Comparison of ENCODE assay signal across 24 cellular contexts in genomic region chr1:16067933-16068332, GRCh38. TPM values are rescaled to one million over a fixed set of nuclear protein-coding genes. Genes with fewer than 3 reads are reported as not detected.
A peak's percentile ranks its signal among the peaks of the same experiment; 100 is the strongest.
DNase-seq lines count a peak whose midpoint lies in the region; ATAC-seq and TF ChIP-seq lines count a peak whose summit lies in the region.
"Had no signal": no experiment of that assay in that cellular context is flagged by ENCODE, and none has a peak within 500 bp of the region (broad histone marks: within the 10 kb centered on the region; RNA-seq: fewer than 3 reads in every experiment).

No MANE protein-coding gene starts in this region.

- no peak for TF ChIP-seq POLR2A in body of pancreas (IDR thresholded peaks at IDR 0.05)
- no peak for TF ChIP-seq POLR2A in right lobe of liver (IDR thresholded peaks at IDR 0.05)

- CTCF ChIA-PET in activated CD8-positive, alpha-beta T cell treated with anti-CD3 and anti-CD28 coated beads, Interleukin-2, amount 10 ng/mL, durations not matched to agents 7 days and 5 days (lab: Charles Lee): interaction anchor here (0.8 to 4.0 kb wide), 2 partner anchors 12 to 14 kb away, joined by 5 to 47 read pairs; no protein-coding TSS in a partner anchor
- CTCF ChIA-PET in activated CD8-positive, alpha-beta T cell treated with anti-CD3 and anti-CD28 coated beads for 36 hours (lab: Charles Lee): interaction anchor here (1.0 to 3.7 kb wide), 3 partner anchors 11 to 276 kb away, joined by 3 to 26 read pairs (median 14); no protein-coding TSS in a partner anchor

- H3K4me3 Mint-ChIP-seq in activated CD8-positive, alpha-beta T cell treated with anti-CD3 and anti-CD28 coated beads, Interleukin-2, amount 10 ng/mL, durations not matched to agents 7 days and 5 days: no peak overlapping the region
- H3K4me3 Mint-ChIP-seq in activated CD8-positive, alpha-beta T cell treated with anti-CD3 and anti-CD28 coated beads for 36 hours: no peak overlapping the region
- no peak overlapping the region for H3K4me3 Mint-ChIP-seq in stimulated activated memory B cell treated with anti-CD40 and anti-IgM and Interleukin-4, amounts not matched to agents 10 μg/mL and 1 μg/mL and 100 μg/mL, for 72 hours
- H3K4me3 Mint-ChIP-seq: activated CD4-positive, alpha-beta T cell treated with anti-CD3 and anti-CD28 coated beads, Interleukin-2, amount 10 ng/mL, durations not matched to agents 24 days and 14 days; activated CD8-positive, alpha-beta memory T cell treated with anti-CD3 and anti-CD28 coated beads, Interleukin-2, amount 10 ng/mL, durations not matched to agents 7 days and 5 days; CD4-positive, alpha-beta memory T cell had no signal

- H3K27ac Mint-ChIP-seq in activated CD8-positive, alpha-beta T cell treated with anti-CD3 and anti-CD28 coated beads, Interleukin-2, amount 10 ng/mL, durations not matched to agents 7 days and 5 days: peak overlapping the region; percentile 57
- H3K27ac Mint-ChIP-seq in activated CD8-positive, alpha-beta T cell treated with anti-CD3 and anti-CD28 coated beads for 36 hours: no peak overlapping the region
- H3K27ac Mint-ChIP-seq in stimulated activated memory B cell treated with anti-CD40 and anti-IgM and Interleukin-4, amounts not matched to agents 10 μg/mL and 1 μg/mL and 100 μg/mL, for 72 hours: peak overlapping the region; percentile 33
- no peak overlapping the region for H3K27ac Mint-ChIP-seq in activated naive CD4-positive, alpha-beta T cell treated with anti-CD3 and anti-CD28 coated beads, Interleukin-2, amount 50 U/mL, for 72 hours
- H3K27ac Mint-ChIP-seq: activated CD4-positive, alpha-beta T cell treated with anti-CD3 and anti-CD28 coated beads, Interleukin-2, amount 10 ng/mL, durations not matched to agents 24 days and 14 days; activated CD8-positive, alpha-beta memory T cell treated with anti-CD3 and anti-CD28 coated beads, Interleukin-2, amount 10 ng/mL, durations not matched to agents 7 days and 5 days had no signal

- 46 to 54% methylated on average over 5 to 13 of the region's 13 CpGs for WGBS in body of pancreas, 2 donors
- 86% methylated on average over 2 of the region's 13 CpGs for WGBS in right lobe of liver (ENCODE audit: insufficient coverage, low coverage, low lambda C conversion rate, missing lambda C conversion rate)

- TF ChIP-seq CTCF in activated CD8-positive, alpha-beta T cell treated with anti-CD3 and anti-CD28 coated beads for 36 hours (IDR thresholded peaks at IDR 0.05): no peak
- TF ChIP-seq CTCF in body of pancreas (IDR thresholded peaks at IDR 0.05) (no peak), right lobe of liver (IDR thresholded peaks at IDR 0.05) (no peak)

- no peak for ATAC-seq in activated CD8-positive, alpha-beta T cell treated with anti-CD3 and anti-CD28 coated beads, Interleukin-2, amount 10 ng/mL, durations not matched to agents 7 days and 5 days
- ATAC-seq in activated CD8-positive, alpha-beta T cell treated with anti-CD3 and anti-CD28 coated beads for 36 hours: no peak
- ATAC-seq in body of pancreas (peak; percentile 7), right lobe of liver (peak in 3 of 4 donors; percentile 1 to 5 (median 2)), HG03280 (IDR thresholded peaks at IDR 0.05; ENCODE audit: unreplicated experiment) (no peak)
- no peak for ATAC-seq in stimulated activated memory B cell treated with anti-CD40 and anti-IgM and Interleukin-4, amounts not matched to agents 10 μg/mL and 1 μg/mL and 100 μg/mL, for 72 hours
- no peak for ATAC-seq in activated naive CD4-positive, alpha-beta T cell treated with anti-CD3 and anti-CD28 coated beads, Interleukin-2, amount 50 U/mL, for 72 hours
- ATAC-seq: activated CD8-positive, alpha-beta memory T cell treated with anti-CD3 and anti-CD28 coated beads, Interleukin-2, amount 10 ng/mL, durations not matched to agents 7 days and 5 days had no signal

- no peaks in the 10 kb centered on the region for H3K9me3 Mint-ChIP-seq in activated CD8-positive, alpha-beta T cell treated with anti-CD3 and anti-CD28 coated beads, Interleukin-2, amount 10 ng/mL, durations not matched to agents 7 days and 5 days (ENCODE audit: insufficient read depth)
- H3K9me3 Mint-ChIP-seq in activated CD8-positive, alpha-beta T cell treated with anti-CD3 and anti-CD28 coated beads for 36 hours: no peaks in the 10 kb centered on the region
- H3K9me3 Mint-ChIP-seq in stimulated activated memory B cell treated with anti-CD40 and anti-IgM and Interleukin-4, amounts not matched to agents 10 μg/mL and 1 μg/mL and 100 μg/mL, for 72 hours: no peaks in the 10 kb centered on the region
- no peaks in the 10 kb centered on the region for H3K9me3 Mint-ChIP-seq in activated naive CD4-positive, alpha-beta T cell treated with anti-CD3 and anti-CD28 coated beads, Interleukin-2, amount 50 U/mL, for 72 hours
- H3K9me3 Mint-ChIP-seq: activated CD4-positive, alpha-beta T cell treated with anti-CD3 and anti-CD28 coated beads, Interleukin-2, amount 10 ng/mL, durations not matched to agents 24 days and 14 days had no signal

- H3K4me3 ChIP-seq in body of pancreas (no peak overlapping the region), right lobe of liver (no peak overlapping the region)

- intact Hi-C loops in activated CD8-positive, alpha-beta T cell treated with anti-CD3 and anti-CD28 coated beads for 36 hours (cut with micrococcal nuclease): no loop called here
- intact Hi-C loops in body of pancreas (cut with DNase I) (no loop called here), right lobe of liver (cut with DNase I) (loop anchor here in 1 of 2 donors (10.0 kb wide), 1 partner anchor 77 kb away; no protein-coding TSS in a partner anchor)

- peaks cover 7% of the 10 kb centered on the region for H3K27me3 Mint-ChIP-seq in activated CD8-positive, alpha-beta T cell treated with anti-CD3 and anti-CD28 coated beads, Interleukin-2, amount 10 ng/mL, durations not matched to agents 7 days and 5 days (ENCODE audit: low read depth)
- peaks cover 14% of the 10 kb centered on the region for H3K27me3 Mint-ChIP-seq in activated CD8-positive, alpha-beta T cell treated with anti-CD3 and anti-CD28 coated beads for 36 hours
- peaks cover 49% of the 10 kb centered on the region for H3K27me3 Mint-ChIP-seq in stimulated activated memory B cell treated with anti-CD40 and anti-IgM and Interleukin-4, amounts not matched to agents 10 μg/mL and 1 μg/mL and 100 μg/mL, for 72 hours

- POLR2A ChIA-PET in activated CD8-positive, alpha-beta T cell treated with anti-CD3 and anti-CD28 coated beads, Interleukin-2, amount 10 ng/mL, durations not matched to agents 7 days and 5 days (lab: Charles Lee): no interaction called here
- POLR2A ChIA-PET in activated CD8-positive, alpha-beta T cell treated with anti-CD3 and anti-CD28 coated beads for 36 hours (lab: Charles Lee): no interaction called here

- no peaks in the 10 kb centered on the region for H3K36me3 ChIP-seq in body of pancreas (replicated peaks in 1 of 2; ENCODE audit: insufficient read depth in 1 of 2, low read depth in 2 of 2)
- no peaks in the 10 kb centered on the region for H3K36me3 ChIP-seq in right lobe of liver
- H3K36me3 ChIP-seq: WERI-Rb-1 had no signal

- DNase-seq in activated CD8-positive, alpha-beta T cell treated with anti-CD3 and anti-CD28 coated beads, Interleukin-2, amount 10 ng/mL, durations not matched to agents 7 days and 5 days: no peak
- no peak for DNase-seq in activated CD8-positive, alpha-beta T cell treated with anti-CD3 and anti-CD28 coated beads for 36 hours
- DNase-seq in body of pancreas: peak in 1 of 4 donors; percentile 36
- DNase-seq in right lobe of liver: no peak
- DNase-seq in activated naive CD4-positive, alpha-beta T cell treated with anti-CD3 and anti-CD28 coated beads, Interleukin-2, amount 50 U/mL, for 72 hours (ENCODE audit: low spot score in 2 of 2): no peak
- no peak for DNase-seq in GF-D8 (lab: John Stamatoyannopoulos, UW)
- DNase-seq: activated CD4-positive, alpha-beta T cell treated with anti-CD3 and anti-CD28 coated beads, Interleukin-2, amount 10 ng/mL, durations not matched to agents 24 days and 14 days; activated CD8-positive, alpha-beta memory T cell treated with anti-CD3 and anti-CD28 coated beads, Interleukin-2, amount 10 ng/mL, durations not matched to agents 7 days and 5 days; activated naive CD4-positive, alpha-beta T cell treated with Interleukin-2 at 50 U/mL for 16 hours; activated T-cell treated with anti-CD3 and anti-CD28 coated beads, Interleukin-2, amount 50 U/mL, for 48 hours; amniotic stem cell; CD4-positive, alpha-beta memory T cell; effector CD8-positive, alpha-beta T cell; erythroblast; SIG-M5; stimulated activated CD4-positive, alpha-beta T cell treated with anti-CD3 and anti-CD28 coated beads, Interleukin-2, amount 100 ng/mL, for 24 hours; SW 1271; WERI-Rb-1 had no signal

- H3K36me3 Mint-ChIP-seq in activated CD8-positive, alpha-beta T cell treated with anti-CD3 and anti-CD28 coated beads, Interleukin-2, amount 10 ng/mL, durations not matched to agents 7 days and 5 days (ENCODE audit: low read depth): no peaks in the 10 kb centered on the region
- no peaks in the 10 kb centered on the region for H3K36me3 Mint-ChIP-seq in activated CD8-positive, alpha-beta T cell treated with anti-CD3 and anti-CD28 coated beads for 36 hours (ENCODE audit: low read depth)
- H3K36me3 Mint-ChIP-seq in stimulated activated memory B cell treated with anti-CD40 and anti-IgM and Interleukin-4, amounts not matched to agents 10 μg/mL and 1 μg/mL and 100 μg/mL, for 72 hours: no peaks in the 10 kb centered on the region
- no peaks in the 10 kb centered on the region for H3K36me3 Mint-ChIP-seq in activated naive CD4-positive, alpha-beta T cell treated with anti-CD3 and anti-CD28 coated beads, Interleukin-2, amount 50 U/mL, for 72 hours
- H3K36me3 Mint-ChIP-seq: activated CD8-positive, alpha-beta memory T cell treated with anti-CD3 and anti-CD28 coated beads, Interleukin-2, amount 10 ng/mL, durations not matched to agents 7 days and 5 days; CD4-positive, alpha-beta memory T cell had no signal

- no peaks in the 10 kb centered on the region for H3K27me3 ChIP-seq in body of pancreas
- H3K27me3 ChIP-seq in right lobe of liver: no peaks in the 10 kb centered on the region

- H3K4me1 Mint-ChIP-seq in activated CD8-positive, alpha-beta T cell treated with anti-CD3 and anti-CD28 coated beads, Interleukin-2, amount 10 ng/mL, durations not matched to agents 7 days and 5 days (ENCODE audit: low read depth): peaks cover 81% of the 10 kb centered on the region
- H3K4me1 Mint-ChIP-seq in activated CD8-positive, alpha-beta T cell treated with anti-CD3 and anti-CD28 coated beads for 36 hours (ENCODE audit: low read depth): peaks cover 9% of the 10 kb centered on the region
- peaks cover 32% of the 10 kb centered on the region for H3K4me1 Mint-ChIP-seq in stimulated activated memory B cell treated with anti-CD40 and anti-IgM and Interleukin-4, amounts not matched to agents 10 μg/mL and 1 μg/mL and 100 μg/mL, for 72 hours

- H3K27ac ChIP-seq in body of pancreas: peak overlapping the region; percentile 19 to 84 (median 64)
- peak overlapping the region in 1 of 3 donors; percentile 55 for H3K27ac ChIP-seq in right lobe of liver
- H3K27ac ChIP-seq: 22Rv1, HL-60, WERI-Rb-1 had no signal

- H3K9me3 ChIP-seq in body of pancreas: no peaks in the 10 kb centered on the region
- H3K9me3 ChIP-seq in right lobe of liver: no peaks in the 10 kb centered on the region

- H3K4me1 ChIP-seq in body of pancreas: peaks cover 71% of the 10 kb centered on the region
- H3K4me1 ChIP-seq in right lobe of liver: peaks cover 0 to 25% (median 13%) of the 10 kb centered on the region in 4 donors

RNA-seq across cellular contexts. Expression of gene FAM131C, which starts 5.5 kb away (rescaled TPM):
- 1 to 10 TPM; 6.0 to 6.1 TPM for total RNA-seq in activated CD8-positive, alpha-beta T cell treated with anti-CD3 and anti-CD28 coated beads, Interleukin-2, amount 10 ng/mL, durations not matched to agents 7 days and 5 days
- total RNA-seq in activated CD8-positive, alpha-beta T cell treated with anti-CD3 and anti-CD28 coated beads for 36 hours: under 1 TPM; 0.70 to 0.87 TPM
- total RNA-seq in body of pancreas: 1 to 10 TPM in 1 of 2 donors, not detected in 1; 4.2 TPM
- total RNA-seq in right lobe of liver: under 1 TPM in 2 of 6 experiments, not detected in 4; 0.19 to 1.00 TPM
- 1 to 10 TPM in 1 of 2 donors, not detected in 1; 1.2 TPM for total RNA-seq in activated naive CD4-positive, alpha-beta T cell treated with anti-CD3 and anti-CD28 coated beads, Interleukin-2, amount 50 U/mL, for 72 hours
- total RNA-seq: CD4-positive, alpha-beta memory T cell had no signal

RNA-seq across cellular contexts. Expression of gene CLCNKB, which starts 24.4 kb away (rescaled TPM):
- total RNA-seq in activated CD8-positive, alpha-beta T cell treated with anti-CD3 and anti-CD28 coated beads, Interleukin-2, amount 10 ng/mL, durations not matched to agents 7 days and 5 days: not detected
- not detected for total RNA-seq in activated CD8-positive, alpha-beta T cell treated with anti-CD3 and anti-CD28 coated beads for 36 hours
- total RNA-seq in body of pancreas (1 to 10 TPM in 1 of 2 donors, not detected in 1; 1.3 TPM), right lobe of liver (not detected)
- total RNA-seq in activated naive CD4-positive, alpha-beta T cell treated with anti-CD3 and anti-CD28 coated beads, Interleukin-2, amount 50 U/mL, for 72 hours: not detected
- total RNA-seq: activated CD4-positive, alpha-beta T cell treated with anti-CD3 and anti-CD28 coated beads, Interleukin-2, amount 10 ng/mL, durations not matched to agents 24 days and 14 days; activated CD8-positive, alpha-beta memory T cell treated with anti-CD3 and anti-CD28 coated beads, Interleukin-2, amount 10 ng/mL, durations not matched to agents 7 days and 5 days; CD4-positive, alpha-beta memory T cell; LHCN-M2 had no signal

RNA-seq across cellular contexts. Expression of gene CLCNKA, which starts 46.1 kb away (rescaled TPM):
- not detected for total RNA-seq in activated CD8-positive, alpha-beta T cell treated with anti-CD3 and anti-CD28 coated beads, Interleukin-2, amount 10 ng/mL, durations not matched to agents 7 days and 5 days
- total RNA-seq in activated CD8-positive, alpha-beta T cell treated with anti-CD3 and anti-CD28 coated beads for 36 hours: not detected
- total RNA-seq in body of pancreas (1 to 10 TPM; 2.1 to 4.0 TPM), right lobe of liver (under 1 TPM in 2 of 6 experiments, not detected in 4; 0.43 to 0.47 TPM)
- total RNA-seq in activated naive CD4-positive, alpha-beta T cell treated with anti-CD3 and anti-CD28 coated beads, Interleukin-2, amount 50 U/mL, for 72 hours: under 1 TPM in 1 of 2 donors, not detected in 1; 0.37 TPM
- total RNA-seq: activated CD4-positive, alpha-beta T cell treated with anti-CD3 and anti-CD28 coated beads, Interleukin-2, amount 10 ng/mL, durations not matched to agents 24 days and 14 days; activated CD8-positive, alpha-beta memory T cell treated with anti-CD3 and anti-CD28 coated beads, Interleukin-2, amount 10 ng/mL, durations not matched to agents 7 days and 5 days; CD4-positive, alpha-beta memory T cell; kidney epithelial cell; LHCN-M2 had no signal

RNA-seq across cellular contexts. Expression of gene HSPB7, which starts 50.1 kb away (rescaled TPM):
- total RNA-seq in activated CD8-positive, alpha-beta T cell treated with anti-CD3 and anti-CD28 coated beads, Interleukin-2, amount 10 ng/mL, durations not matched to agents 7 days and 5 days: not detected
- not detected for total RNA-seq in activated CD8-positive, alpha-beta T cell treated with anti-CD3 and anti-CD28 coated beads for 36 hours
- total RNA-seq in body of pancreas (10 to 100 TPM in 1 of 2 donors, 1 to 10 TPM in 1; 5.7 to 39.9 TPM), right lobe of liver (1 to 10 TPM in 4 of 6 experiments, under 1 TPM in 2; 0.54 to 2.0 (median 1.2) TPM)
- total RNA-seq in activated naive CD4-positive, alpha-beta T cell treated with anti-CD3 and anti-CD28 coated beads, Interleukin-2, amount 50 U/mL, for 72 hours: not detected
- total RNA-seq: activated CD4-positive, alpha-beta T cell treated with anti-CD3 and anti-CD28 coated beads, Interleukin-2, amount 10 ng/mL, durations not matched to agents 24 days and 14 days; activated CD8-positive, alpha-beta memory T cell treated with anti-CD3 and anti-CD28 coated beads, Interleukin-2, amount 10 ng/mL, durations not matched to agents 7 days and 5 days; CD4-positive, alpha-beta memory T cell; kidney epithelial cell had no signal

Comparison
In these comparisons a context has a peak if more than half of its experiments do, and no peak if none do; other contexts are left out.
1. H3K27ac Mint-ChIP-seq: peak in activated CD8-positive, alpha-beta T cell treated with anti-CD3 and anti-CD28 coated beads, Interleukin-2, amount 10 ng/mL, durations not matched to agents 7 days and 5 days (single experiment) and stimulated activated memory B cell treated with anti-CD40 and anti-IgM and Interleukin-4, amounts not matched to agents 10 μg/mL and 1 μg/mL and 100 μg/mL, for 72 hours (single experiment); none in activated CD8-positive, alpha-beta T cell treated with anti-CD3 and anti-CD28 coated beads for 36 hours (single experiment) and activated naive CD4-positive, alpha-beta T cell treated with anti-CD3 and anti-CD28 coated beads, Interleukin-2, amount 50 U/mL, for 72 hours (0 of 2).
2. ATAC-seq: peak in body of pancreas (single experiment) and right lobe of liver (3 of 4); none in activated CD8-positive, alpha-beta T cell treated with anti-CD3 and anti-CD28 coated beads, Interleukin-2, amount 10 ng/mL, durations not matched to agents 7 days and 5 days (single experiment), activated CD8-positive, alpha-beta T cell treated with anti-CD3 and anti-CD28 coated beads for 36 hours (single experiment), stimulated activated memory B cell treated with anti-CD40 and anti-IgM and Interleukin-4, amounts not matched to agents 10 μg/mL and 1 μg/mL and 100 μg/mL, for 72 hours (single experiment), HG03280 (single experiment) and activated naive CD4-positive, alpha-beta T cell treated with anti-CD3 and anti-CD28 coated beads, Interleukin-2, amount 50 U/mL, for 72 hours (0 of 2).